16 cellular contexts compared by ENCODE assay signal in the genomic region with DNA sequence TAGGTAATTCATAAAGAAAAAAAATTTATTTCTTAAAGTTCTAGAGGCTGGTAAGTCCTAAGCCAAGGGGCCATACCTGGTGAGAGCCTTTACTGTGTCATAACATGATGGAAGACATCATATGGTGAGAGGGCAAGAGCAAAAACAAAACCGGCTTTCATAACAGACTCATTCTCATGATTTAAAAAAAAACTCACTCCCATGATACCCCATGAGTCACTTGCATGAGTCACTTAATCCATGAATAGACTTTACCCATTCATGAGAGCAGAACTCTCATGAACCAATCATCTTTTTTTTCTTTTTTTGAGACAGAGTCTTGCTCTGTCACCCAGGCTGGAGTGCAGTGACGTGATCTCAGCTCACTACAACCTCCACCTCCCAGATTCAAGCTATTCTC.
A peak's percentile ranks its signal among the peaks of the same experiment; 100 is the strongest.
DNase-seq lines count a peak whose midpoint lies in the region; ATAC-seq and TF ChIP-seq lines count a peak whose summit lies in the region.
"Had no signal": no experiment of that assay in that cellular context is flagged by ENCODE, and none has a peak within 500 bp of the region (broad histone marks: within the 10 kb centered on the region; RNA-seq: fewer than 3 reads in every experiment).

No MANE protein-coding gene starts in this region.

- no peaks in the 10 kb centered on the region for H3K4me1 Mint-ChIP-seq in activated naive CD8-positive, alpha-beta T cell treated with anti-CD3 and anti-CD28 coated beads, Interleukin-2, amount 50 U/mL, for 24 hours
- H3K4me1 Mint-ChIP-seq: activated CD4-positive, alpha-beta memory T cell treated with anti-CD3 and anti-CD28 coated beads, Interleukin-2, amount 10 ng/mL, durations not matched to agents 7 days and 5 days; neural progenitor cell; T-helper 17 cell had no signal

- peak; percentile 3 for DNase-seq in GM03348 (ENCODE audit: low spot score)
- peak; percentile 3 for DNase-seq in NCI-H460 (ENCODE audit: extremely low read depth, low read depth)
- peak; percentile 66 for DNase-seq in epithelial cell of esophagus (ENCODE audit: low read depth)
- peak; percentile 1 for DNase-seq in putamen (ENCODE audit: low spot score)
- DNase-seq in 8988T, result no peak
- DNase-seq in DMS 273 treated with DMSO at 0.1 percent for 48 hours (lab: John Stamatoyannopoulos, UW), result no peak
- no peak for DNase-seq in activated naive CD8-positive, alpha-beta T cell treated with anti-CD3 and anti-CD28 coated beads, Interleukin-2, amount 50 U/mL, for 24 hours
- DNase-seq: activated CD4-positive, alpha-beta memory T cell treated with anti-CD3 and anti-CD28 coated beads, Interleukin-2, amount 10 ng/mL, durations not matched to agents 7 days and 5 days; COR-L47; left ventricle myocardium superior; NCI-H1092; NCI-H226; spleen; T-helper 17 cell had no signal

- no peaks in the 10 kb centered on the region for H3K36me3 Mint-ChIP-seq in activated naive CD8-positive, alpha-beta T cell treated with anti-CD3 and anti-CD28 coated beads, Interleukin-2, amount 50 U/mL, for 24 hours (ENCODE audit: low read depth)
- H3K36me3 Mint-ChIP-seq: neural progenitor cell had no signal

- H3K4me3 Mint-ChIP-seq in activated naive CD8-positive, alpha-beta T cell treated with anti-CD3 and anti-CD28 coated beads, Interleukin-2, amount 50 U/mL, for 24 hours, result no peak overlapping the region
- H3K4me3 Mint-ChIP-seq: activated CD4-positive, alpha-beta memory T cell treated with anti-CD3 and anti-CD28 coated beads, Interleukin-2, amount 10 ng/mL, durations not matched to agents 7 days and 5 days; neural progenitor cell; T-helper 17 cell had no signal

- H3K27ac Mint-ChIP-seq in activated naive CD8-positive, alpha-beta T cell treated with anti-CD3 and anti-CD28 coated beads, Interleukin-2, amount 50 U/mL, for 24 hours, result no peak overlapping the region
- H3K27ac Mint-ChIP-seq: activated CD4-positive, alpha-beta memory T cell treated with anti-CD3 and anti-CD28 coated beads, Interleukin-2, amount 10 ng/mL, durations not matched to agents 7 days and 5 days; neural progenitor cell; T-helper 17 cell had no signal

- peaks cover 5% of the 10 kb centered on the region for H3K9me3 Mint-ChIP-seq in activated naive CD8-positive, alpha-beta T cell treated with anti-CD3 and anti-CD28 coated beads, Interleukin-2, amount 50 U/mL, for 24 hours
- H3K9me3 Mint-ChIP-seq: activated CD4-positive, alpha-beta memory T cell treated with anti-CD3 and anti-CD28 coated beads, Interleukin-2, amount 10 ng/mL, durations not matched to agents 7 days and 5 days had no signal

- ATAC-seq in activated naive CD8-positive, alpha-beta T cell treated with anti-CD3 and anti-CD28 coated beads, Interleukin-2, amount 50 U/mL, for 24 hours, result no peak
- ATAC-seq: left ventricle myocardium superior, T-helper 17 cell had no signal

- no peaks in the 10 kb centered on the region for H3K27me3 Mint-ChIP-seq in activated naive CD8-positive, alpha-beta T cell treated with anti-CD3 and anti-CD28 coated beads, Interleukin-2, amount 50 U/mL, for 24 hours
- H3K27me3 Mint-ChIP-seq: activated CD4-positive, alpha-beta memory T cell treated with anti-CD3 and anti-CD28 coated beads, Interleukin-2, amount 10 ng/mL, durations not matched to agents 7 days and 5 days; T-helper 17 cell had no signal

- H3K4me3 ChIP-seq in epithelial cell of esophagus (ENCODE audit: low read length), result no peak overlapping the region
- H3K4me3 ChIP-seq: neural progenitor cell, spleen, thoracic aorta had no signal

- no peak for TF ChIP-seq CTCF in epithelial cell of esophagus (IDR thresholded peaks at IDR 0.05; ENCODE audit: insufficient read depth, low read depth, low read length, missing control alignments)

Comparison
In these comparisons a context has a peak if more than half of its experiments do, and no peak if none do; other contexts are left out.
1. DNase-seq: peak in GM03348 (single experiment), NCI-H460 (single experiment), epithelial cell of esophagus (single experiment) and putamen (single experiment); none in 8988T (single experiment), DMS 273 treated with DMSO at 0.1 percent for 48 hours (single experiment) and activated naive CD8-positive, alpha-beta T cell treated with anti-CD3 and anti-CD28 coated beads, Interleukin-2, amount 50 U/mL, for 24 hours (single experiment).